In genomic region chr17:5373112-5373511, GRCh38 we compare ENCODE assay signal across 17 cellular contexts. TPM values are rescaled to one million over a fixed set of nuclear protein-coding genes. Genes with fewer than 3 reads are reported as not detected.
DNase-seq lines count a peak whose midpoint lies in the region; FAIRE-seq and TF ChIP-seq lines count a peak whose summit lies in the region.
"Had no signal": no experiment of that assay in that cellular context is flagged by ENCODE, and none has a peak within 500 bp of the region (broad histone marks: within the 10 kb centered on the region; RNA-seq: fewer than 3 reads in every experiment).

No MANE protein-coding gene starts in this region.

- FAIRE-seq in GM12892 (lab: Jason Lieb, UNC) = peak; percentile 77
- FAIRE-seq: D721Med, endometrium, TTC549 had no signal

- DNase-seq in CD4-positive, alpha-beta memory T cell = no peak
- DNase-seq in GM12892 (ENCODE audit: insufficient read length) = peak; percentile 29
- peak; percentile 54 for DNase-seq in Karpas-422
- peak in 26 of 42 donors; percentile 11 to 79 (median 42) for DNase-seq in head of caudate nucleus
- no peak for DNase-seq in activated gamma-delta T cell treated with Interleukin-2 at 50 U/mL for 16 hours
- no peak for DNase-seq in DMS79 treated with DMSO at 0.1 percent for 48 hours (lab: John Stamatoyannopoulos, UW)
- DNase-seq in stimulated activated naive CD4-positive, alpha-beta T cell (lab: John Stamatoyannopoulos, UW) = no peak
- DNase-seq in progenitor cell of endocrine pancreas (ENCODE audit: low spot score, unreplicated experiment) = no peak
- DNase-seq: activated CD8-positive, alpha-beta memory T cell treated with anti-CD3 and anti-CD28 coated beads for 24 hours; GOT3; Kasumi-1; NCI-H1417 treated with DMSO at 0.1 percent for 48 hours; NCI-H524; stimulated activated CD4-positive, alpha-beta T cell treated with anti-CD3 and anti-CD28 coated beads, Interleukin-2, amount 100 ng/mL, for 48 hours had no signal

- no peak overlapping the region for H3K4me3 ChIP-seq in CD4-positive, alpha-beta memory T cell (ENCODE audit: low read length in 2 of 2)
- H3K4me3 ChIP-seq in Karpas-422 (ENCODE audit: low read length) = no peak overlapping the region

- TF ChIP-seq CTCF in progenitor cell of endocrine pancreas (IDR thresholded peaks at IDR 0.05; ENCODE audit: unreplicated experiment) = no peak

- no peak overlapping the region for H3K27ac ChIP-seq in CD4-positive, alpha-beta memory T cell (ENCODE audit: low read depth, low read length)
- peak overlapping the region; percentile 30; the same call in 1 of the 2 replicates for H3K27ac ChIP-seq in Karpas-422 (ENCODE audit: low read length)

- H3K79me2 ChIP-seq in Karpas-422 (ENCODE audit: low read length) = 0 out of 2 replicates have a peak, but pooled peaks cover 2% of the 10 kb centered on the region

- CTCF ChIA-PET in CD4-positive, alpha-beta memory T cell (lab: Charles Lee; ENCODE audit: partially characterized antibody) = no interaction called here

- intact Hi-C loops in CD4-positive, alpha-beta memory T cell (cut with micrococcal nuclease) = no loop called here
- intact Hi-C loops in head of caudate nucleus (cut with DNase I) = no loop called here

- H2AFZ ChIP-seq in Karpas-422 (ENCODE audit: low read length) = no peak overlapping the region

- H3K9me3 Mint-ChIP-seq in CD4-positive, alpha-beta memory T cell = no peaks in the 10 kb centered on the region
- no peaks in the 10 kb centered on the region for H3K9me3 Mint-ChIP-seq in progenitor cell of endocrine pancreas (ENCODE audit: low read depth)

- TF ChIP-seq POLR2A in GM12892 (IDR thresholded peaks at IDR 0.05; ENCODE audit: low read depth, low read length) = no peak

- H4K20me1 ChIP-seq in Karpas-422 (ENCODE audit: insufficient read depth, low read depth, low read length) = no peaks in the 10 kb centered on the region

- no peaks in the 10 kb centered on the region for H3K9me3 ChIP-seq in CD4-positive, alpha-beta memory T cell (ENCODE audit: control insufficient read depth in 1 of 2, low read length in 2 of 2)
- H3K9me3 ChIP-seq in Karpas-422 (ENCODE audit: low read length) = no peaks in the 10 kb centered on the region

- no peaks in the 10 kb centered on the region for H3K4me1 Mint-ChIP-seq in CD4-positive, alpha-beta memory T cell
- H3K4me1 Mint-ChIP-seq in progenitor cell of endocrine pancreas (ENCODE audit: low read depth) = no peaks in the 10 kb centered on the region

- POLR2A ChIA-PET in CD4-positive, alpha-beta memory T cell (lab: Charles Lee; ENCODE audit: partially characterized antibody) = no interaction called here

- H3K9ac ChIP-seq in Karpas-422 (ENCODE audit: low read length) = no peak overlapping the region

- no peak overlapping the region for H3K4me2 ChIP-seq in Karpas-422 (ENCODE audit: low read depth, low read length, poor library complexity, severe bottlenecking)

- H3K27ac Mint-ChIP-seq in CD4-positive, alpha-beta memory T cell = peak overlapping the region in 4 of 7 donors; percentile 10 to 51 (median 20)
- no peak overlapping the region for H3K27ac Mint-ChIP-seq in progenitor cell of endocrine pancreas

- H3K27me3 ChIP-seq in CD4-positive, alpha-beta memory T cell (ENCODE audit: insufficient read depth, low read length) = no peaks in the 10 kb centered on the region
- no peaks in the 10 kb centered on the region for H3K27me3 ChIP-seq in Karpas-422 (ENCODE audit: low read length)

- no peak overlapping the region for H3K4me3 Mint-ChIP-seq in CD4-positive, alpha-beta memory T cell
- H3K4me3 Mint-ChIP-seq in progenitor cell of endocrine pancreas (ENCODE audit: low read depth) = no peak overlapping the region

- peaks cover 60% of the 10 kb centered on the region for H3K36me3 ChIP-seq in CD4-positive, alpha-beta memory T cell (ENCODE audit: insufficient read depth, low read length)
- H3K36me3 ChIP-seq in Karpas-422 (ENCODE audit: insufficient read depth, low read length) = peaks cover 43% of the 10 kb centered on the region

- H3K4me1 ChIP-seq in CD4-positive, alpha-beta memory T cell (ENCODE audit: insufficient read depth, low read length) = no peaks in the 10 kb centered on the region
- H3K4me1 ChIP-seq in Karpas-422 (ENCODE audit: low read length) = peaks cover 5% of the 10 kb centered on the region

- peaks cover 35 to 73% of the 10 kb centered on the region in 2 donors for H3K36me3 Mint-ChIP-seq in CD4-positive, alpha-beta memory T cell
- peaks cover 28% of the 10 kb centered on the region for H3K36me3 Mint-ChIP-seq in progenitor cell of endocrine pancreas (ENCODE audit: insufficient read depth)

- H3K9me2 ChIP-seq in Karpas-422 (replicated peaks; ENCODE audit: insufficient read depth, low read length) = no peaks in the 10 kb centered on the region

- no peaks in the 10 kb centered on the region for H3K27me3 Mint-ChIP-seq in CD4-positive, alpha-beta memory T cell
- no peaks in the 10 kb centered on the region for H3K27me3 Mint-ChIP-seq in progenitor cell of endocrine pancreas

RNA-seq across cellular contexts. Expression of gene NUP88, which starts 46.4 kb away (rescaled TPM):
- total RNA-seq in CD4-positive, alpha-beta memory T cell = 10 to 100 TPM; 91.0 to 92.5 TPM
- 100 to 1,000 TPM; 110 to 142 TPM for polyA plus RNA-seq in CD4-positive, alpha-beta memory T cell
- 110 TPM for polyA plus RNA-seq in GM12892 (2012; ENCODE audit: missing spikeins)
- 113 and 116 TPM in 2 replicates for total RNA-seq in Karpas-422 (2014; rRNA removed; shearing (Covaris generic); ENCODE audit: low replicate concordance)
- 64.9 and 79.0 TPM in 2 replicates for total RNA-seq in progenitor cell of endocrine pancreas

RNA-seq across cellular contexts. Expression of gene RPAIN, which starts 46.9 kb away (rescaled TPM):
- total RNA-seq in CD4-positive, alpha-beta memory T cell = 10 to 100 TPM; 84.1 to 84.9 TPM
- 10 to 100 TPM; 32.2 to 37.4 TPM for polyA plus RNA-seq in CD4-positive, alpha-beta memory T cell
- polyA plus RNA-seq in GM12892 (2012; ENCODE audit: missing spikeins) = 54.1 TPM
- 53.5 and 67.5 TPM in 2 replicates for total RNA-seq in Karpas-422 (2014; rRNA removed; shearing (Covaris generic); ENCODE audit: low replicate concordance)
- total RNA-seq in progenitor cell of endocrine pancreas = 109 and 115 TPM in 2 replicates

Comparison
In these comparisons a context has a peak if more than half of its experiments do, and no peak if none do; other contexts are left out.
1. DNase-seq: peak in GM12892 (single experiment), Karpas-422 (single experiment) and head of caudate nucleus (26 of 42); none in CD4-positive, alpha-beta memory T cell (0 of 5), activated gamma-delta T cell treated with Interleukin-2 at 50 U/mL for 16 hours (single experiment), DMS79 treated with DMSO at 0.1 percent for 48 hours (single experiment), stimulated activated naive CD4-positive, alpha-beta T cell (0 of 6) and progenitor cell of endocrine pancreas (single experiment).